In genomic region chr11:45180158-45180887, GRCh38 we compare ENCODE assay signal across 8 cellular contexts. TPM values are rescaled to one million over a fixed set of nuclear protein-coding genes. Genes with fewer than 3 reads are reported as not detected.
DNase-seq lines count a peak whose midpoint lies in the region; ATAC-seq and TF ChIP-seq lines count a peak whose summit lies in the region.

No MANE protein-coding gene starts in this region.

- no peak for ATAC-seq in HG03565 (IDR thresholded peaks at IDR 0.05; ENCODE audit: unreplicated experiment)

- peaks cover 2 to 18% (median 15%) of the 10 kb centered on the region in 5 donors for H3K4me1 ChIP-seq in subcutaneous abdominal adipose tissue (ENCODE audit: control insufficient read depth in 5 of 5, insufficient read depth in 5 of 5, low read length in 5 of 5)

- H3K9me3 ChIP-seq in AG04450 (ENCODE audit: control insufficient read depth, insufficient read depth, low read length) (no peaks in the 10 kb centered on the region; the same call in 1 of the 2 replicates), subcutaneous abdominal adipose tissue (ENCODE audit: control insufficient read depth in 5 of 5, low read length in 5 of 5) (no peaks in the 10 kb centered on the region)

- H3K27ac ChIP-seq in AG04450 (ENCODE audit: low read depth, low read length): no peak overlapping the region
- no peak overlapping the region for H3K27ac ChIP-seq in subcutaneous abdominal adipose tissue (ENCODE audit: low read depth, low read length)

- peaks cover 2 to 26% (median 14%) of the 10 kb centered on the region in 5 donors for H3K36me3 ChIP-seq in subcutaneous abdominal adipose tissue (ENCODE audit: control insufficient read depth in 5 of 5, insufficient read depth in 5 of 5, low read length in 5 of 5)

- POLR2A ChIA-PET in AG04450 (lab: Yijun Ruan, JAX): interaction anchor here (0.5 to 1.0 kb wide), 2 partner anchors 33 to 147 kb away, joined by 3 read pairs; partner anchors contain the start of gene PRDM11

- DNase-seq in AG04450 (ENCODE audit: low read depth, low spot score): no peak
- DNase-seq in GM10266 (ENCODE audit: extremely low spot score): peak; percentile 40
- peak; percentile 93 for DNase-seq in NCI-H69 (lab: John Stamatoyannopoulos, UW)
- DNase-seq in choroid plexus epithelial cell (ENCODE audit: low read depth): peak; percentile 5
- DNase-seq in left kidney (ENCODE audit: low read depth, low spot score): peak; percentile 93
- no peak for DNase-seq in GM13976 (ENCODE audit: low spot score)

- TF ChIP-seq CTCF in AG04450 (IDR thresholded peaks at IDR 0.05; ENCODE audit: low read depth, low read length) (peak; percentile 42), GM10266 (IDR thresholded peaks at IDR 0.05; ENCODE audit: control insufficient read depth, insufficient read depth, low read depth, missing control alignments) (no peak), choroid plexus epithelial cell (conservative IDR thresholded peaks at IDR 0.05; ENCODE audit: low read depth, low read length) (peak; percentile 33), GM13976 (IDR thresholded peaks at IDR 0.05; ENCODE audit: borderline replicate concordance, control extremely low read depth, extremely low read depth, insufficient read depth, missing control alignments) (no peak)

- H3K4me3 ChIP-seq in AG04450 (ENCODE audit: low read depth, low read length): peak overlapping the region; percentile 51
- peak overlapping the region; percentile 52 for H3K4me3 ChIP-seq in choroid plexus epithelial cell (ENCODE audit: low read depth, low read length)
- peak overlapping the region; percentile 22 to 70 (median 59) for H3K4me3 ChIP-seq in subcutaneous abdominal adipose tissue (ENCODE audit: low read depth in 1 of 5, low read length in 5 of 5)

- H3K27me3 ChIP-seq in AG04450 (ENCODE audit: control insufficient read depth, insufficient read depth, low read length) (no peaks in the 10 kb centered on the region), subcutaneous abdominal adipose tissue (ENCODE audit: control insufficient read depth in 5 of 5, insufficient read depth in 4 of 5, low read length in 5 of 5) (no peaks in the 10 kb centered on the region)

- CTCF ChIA-PET in AG04450 (lab: Charles Lee): interaction anchor here (0.6 to 2.8 kb wide), 3 partner anchors 23 to 616 kb away, joined by 4 to 7 read pairs (median 5); no protein-coding TSS in a partner anchor

- in situ Hi-C loops in GM13976 (cut with MboI; ENCODE audit: low sequenced_read_pairs, unreplicated experiment): no loop called here

- peak overlapping the region in 4 of 5 donors; percentile 46 to 70 (median 60) for H3K9ac ChIP-seq in subcutaneous abdominal adipose tissue (ENCODE audit: low read length in 5 of 5)

RNA-seq across cellular contexts. Expression of gene PRDM11, which starts 33.9 kb away (rescaled TPM):
- polyA plus RNA-seq in AG04450 (2011; rRNA removed): 2.6 and 3.2 TPM in 2 replicates
- 5.9 and 7.5 TPM in 2 replicates for polyA minus RNA-seq in AG04450 (2011; rRNA and poly(A)+ RNA removed)

Comparison
In these comparisons a context has a peak if more than half of its experiments do, and no peak if none do; other contexts are left out.
1. DNase-seq: peak in GM10266 (single experiment), NCI-H69 (single experiment), choroid plexus epithelial cell (single experiment) and left kidney (single experiment); none in AG04450 (single experiment) and GM13976 (single experiment).
2. CTCF ChIP-seq: peak in AG04450 (single experiment) and choroid plexus epithelial cell (single experiment); none in GM10266 (single experiment) and GM13976 (single experiment).
3. Peak in every context shown above with its lines, with median percentiles within 50 percentile points of each other: H3K4me3 ChIP-seq.